In the genomic region with DNA sequence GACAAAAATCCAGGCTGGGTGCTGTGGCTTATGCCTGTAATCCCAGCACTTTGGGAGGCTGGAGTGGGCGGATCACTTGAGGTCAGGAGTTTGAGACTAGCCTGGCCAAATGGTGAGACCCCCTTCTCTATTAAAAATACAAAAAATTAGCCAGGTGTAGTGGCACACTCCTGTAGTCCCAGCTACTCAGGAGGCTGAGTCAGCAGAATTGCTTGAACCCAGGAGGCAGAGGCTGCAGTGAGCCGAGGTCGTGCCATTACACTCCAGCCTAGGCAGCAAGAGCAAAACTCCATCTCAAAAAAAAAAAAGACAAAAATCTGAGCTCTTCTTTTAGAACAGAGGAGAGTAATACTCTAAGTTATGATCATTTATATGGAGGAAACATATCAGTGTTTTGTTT, we compare ENCODE assay signal across 2 cellular contexts.
A peak's percentile ranks its signal among the peaks of the same experiment; 100 is the strongest.
TF ChIP-seq lines count a peak whose summit lies in the region.

No MANE protein-coding gene starts in this region.

TF ChIP-seq in H1, 55 proteins besides CTCF, POLR2A, EP300 and RAD21:
- TF ChIP-seq MAFK (IDR thresholded peaks at IDR 0.05; ENCODE audit: low read depth, low read length): peak; percentile 12; the same call in 1 of the 2 replicates
TF ChIP-seq in H1: peak in this region for 1; not testable (repeated sequence) for 54.

TF ChIP-seq in HepG2, 621 proteins besides CTCF, POLR2A, EP300 and RAD21:
- peak; percentile 76 to 89 for TF ChIP-seq MAFK (conservative IDR thresholded peaks at IDR 0.05 in 1 of 2, IDR thresholded peaks at IDR 0.05 in 1 of 2; ENCODE audit: low read length in 2 of 2)
- peak; percentile 78 for TF ChIP-seq MAFF (IDR thresholded peaks at IDR 0.05; ENCODE audit: low read depth, low read length)
